Comparison of ENCODE assay signal across 13 cellular contexts in genomic region chr11:73795925-73796632, GRCh38. TPM values are rescaled to one million over a fixed set of nuclear protein-coding genes. Genes with fewer than 3 reads are reported as not detected.
A peak's percentile ranks its signal among the peaks of the same experiment; 100 is the strongest.
DNase-seq lines count a peak whose midpoint lies in the region; ATAC-seq and TF ChIP-seq lines count a peak whose summit lies in the region.
"Had no signal": no experiment of that assay in that cellular context is flagged by ENCODE, and none has a peak within 500 bp of the region (broad histone marks: within the 10 kb centered on the region; RNA-seq: fewer than 3 reads in every experiment).

No MANE protein-coding gene starts in this region.

- H4K20me1 ChIP-seq in IMR-90 (ENCODE audit: insufficient read depth, low read length) = no peaks in the 10 kb centered on the region

- no TSS peak for BruUV-seq in A673 (replicated peaks; lab: Mats Ljungman, UMichigan)
- no TSS peak for BruUV-seq in IMR-90 (replicated peaks; lab: Mats Ljungman, UMichigan)

- POLR2A ChIA-PET in A673 (lab: Charles Lee; ENCODE audit: low non-redundant PET) = no interaction called here
- POLR2A ChIA-PET in IMR-90 (lab: Charles Lee; ENCODE audit: unreplicated experiment) = interaction anchor here (0.8 kb wide), 1 partner anchor 139 kb away, joined by 3 read pairs; no protein-coding TSS in a partner anchor

- no peaks in the 10 kb centered on the region for H3K36me3 ChIP-seq in A673 (ENCODE audit: insufficient read depth, low read length, poor library complexity, severe bottlenecking)
- H3K36me3 ChIP-seq in IMR-90 (ENCODE audit: control insufficient read depth, insufficient read depth, low read length) = peaks cover 2% of the 10 kb centered on the region; the same call in 1 of the 2 replicates

- dilution Hi-C loops in IMR-90 (cut with HindIII; ENCODE audit: low sequenced_read_pairs, unreplicated experiment) = no loop called here

- no peak overlapping the region for H4K8ac ChIP-seq in IMR-90 (ENCODE audit: low read depth in 2 of 2, low read length in 2 of 2)

- no peak overlapping the region for H4K5ac ChIP-seq in IMR-90 (ENCODE audit: low read depth, low read length)

- H2BK5ac ChIP-seq in IMR-90 (ENCODE audit: low read depth, low read length, poor library complexity, severe bottlenecking) = no peak overlapping the region

- H3K79me1 ChIP-seq in IMR-90 (ENCODE audit: low read depth in 1 of 2, low read length in 2 of 2) = peaks cover 3 to 27% of the 10 kb centered on the region in 2 experiments; a peak in 2 of 4 replicates

- H4K91ac ChIP-seq in IMR-90 (ENCODE audit: insufficient read depth, low read depth, low read length) = no peak overlapping the region

- H3K18ac ChIP-seq in IMR-90 (ENCODE audit: low read depth, low read length) = no peak overlapping the region

- CTCF ChIA-PET in A673 (lab: Charles Lee) = no interaction called here
- CTCF ChIA-PET in IMR-90 (lab: Yijun Ruan, JAX) = no interaction called here

- no peak for TF ChIP-seq RAD21 in IMR-90 (IDR thresholded peaks at IDR 0.05; ENCODE audit: low read length)

- DNase-seq in A673 (ENCODE audit: low spot score) (peak; percentile 25), IMR-90 (no peak), ecto neural progenitor cell (ENCODE audit: low spot score) (peak; percentile 57), medulla oblongata (ENCODE audit: extremely low spot score) (peak; percentile 84), COR-L47 (lab: John Stamatoyannopoulos, UW) (no peak), NCI-H1105 (lab: John Stamatoyannopoulos, UW) (no peak), activated gamma-delta T cell (lab: John Stamatoyannopoulos, UW) (no peak)
- DNase-seq: activated CD4-positive, alpha-beta T cell treated with anti-CD3 and anti-CD28 coated beads, Interleukin-2, amount 10 ng/mL, durations not matched to agents 24 days and 14 days; DMS79; NCI-H345; stimulated activated CD4-positive, alpha-beta T cell treated with anti-CD3 and anti-CD28 coated beads, Interleukin-1b, Interleukin-23, amount 100 ng/mL, for 48 hours had no signal

- H3K27ac ChIP-seq in A673 (ENCODE audit: low read depth, low read length, poor library complexity, severe bottlenecking) (no peak overlapping the region), IMR-90 (ENCODE audit: insufficient read depth, low read length) (no peak overlapping the region)

- TF ChIP-seq POLR2A in IMR-90 (IDR thresholded peaks at IDR 0.05; ENCODE audit: low read depth, low read length) = no peak

- in situ Hi-C loops in IMR-90 (cut with MboI; ENCODE audit: low sequenced_read_pairs) = no loop called here

- intact Hi-C loops in A673 (cut with micrococcal nuclease; ENCODE audit: unreplicated experiment) = no loop called here
- intact Hi-C loops in IMR-90 (cut with micrococcal nuclease) = no loop called here

- no peak overlapping the region for H2AFZ ChIP-seq in IMR-90 (replicated peaks; ENCODE audit: low read length, poor library complexity)

- H3K27me3 ChIP-seq in A673 (replicated peaks; ENCODE audit: insufficient read depth, low read depth, low read length, poor library complexity) (no peaks in the 10 kb centered on the region), IMR-90 (ENCODE audit: control insufficient read depth, insufficient read depth, low read length) (no peaks in the 10 kb centered on the region)

- H3K23ac ChIP-seq in IMR-90 (ENCODE audit: low read depth, low read length) = no peak overlapping the region

- H3K56ac ChIP-seq in IMR-90 (ENCODE audit: extremely low read depth, insufficient read depth, low read length) = no peak overlapping the region

- H3K9ac ChIP-seq in IMR-90 (ENCODE audit: low read depth, low read length) = no peak overlapping the region

- no peak for TF ChIP-seq CTCF in A673 (conservative IDR thresholded peaks at IDR 0.05; ENCODE audit: low read depth, low read length)
- TF ChIP-seq CTCF in IMR-90 (conservative IDR thresholded peaks at IDR 0.05; ENCODE audit: low read depth, low read length) = no peak

- peak overlapping the region; percentile 24 for H2AK9ac ChIP-seq in IMR-90 (replicated peaks; ENCODE audit: low read depth, low read length, poor library complexity)

- H2BK120ac ChIP-seq in IMR-90 (ENCODE audit: low read depth, low read length) = no peak overlapping the region

- no peak overlapping the region for H3K4me2 ChIP-seq in IMR-90 (ENCODE audit: low read depth, low read length)

- H2AK5ac ChIP-seq in IMR-90 (ENCODE audit: low read depth, low read length) = no peak overlapping the region

- no peaks in the 10 kb centered on the region for H3K4me1 ChIP-seq in A673 (ENCODE audit: insufficient read depth, low read length, poor library complexity, severe bottlenecking)
- H3K4me1 ChIP-seq in IMR-90 (ENCODE audit: control insufficient read depth, insufficient read depth, low read length) = no peaks in the 10 kb centered on the region

- H3K4ac ChIP-seq in IMR-90 (ENCODE audit: low read depth, low read length) = no peak overlapping the region

- 85% methylated on average over 10 of the region's 19 CpGs; no CpG with 5 or more reads in 1 of the 2 experiments for WGBS in IMR-90 (ENCODE audit: extremely low coverage in 2 of 2, insufficient read length in 1 of 2), 2 experiments

- no peak overlapping the region for H3K14ac ChIP-seq in IMR-90 (replicated peaks; ENCODE audit: low read depth, low read length)

- H3K4me3 ChIP-seq in A673 (ENCODE audit: low read depth, low read length, poor library complexity, severe bottlenecking) (no peak overlapping the region), IMR-90 (ENCODE audit: insufficient read depth, low read depth, low read length) (no peak overlapping the region)
- H3K4me3 ChIP-seq: GM12878 had no signal

- no peak overlapping the region for H2BK15ac ChIP-seq in IMR-90 (ENCODE audit: low read depth, low read length)

- H3K9me3 ChIP-seq in A673 (ENCODE audit: low read depth, low read length, poor library complexity, severe bottlenecking) (no peaks in the 10 kb centered on the region), IMR-90 (ENCODE audit: control insufficient read depth, insufficient read depth, low read length) (no peaks in the 10 kb centered on the region)

- no peak for ATAC-seq in IMR-90 (ENCODE audit: low read depth)
- ATAC-seq in GM21619 (IDR thresholded peaks at IDR 0.05; ENCODE audit: unreplicated experiment) = no peak
- ATAC-seq: GM12878 had no signal

- no peak overlapping the region for H2BK20ac ChIP-seq in IMR-90 (ENCODE audit: low read depth, low read length)

- no peaks in the 10 kb centered on the region for H3K9me1 ChIP-seq in IMR-90 (ENCODE audit: insufficient read depth, low read length)

TF ChIP-seq in IMR-90, 13 proteins besides CTCF, POLR2A, EP300 and RAD21:
- TF ChIP-seq MAZ (IDR thresholded peaks at IDR 0.05; ENCODE audit: borderline replicate concordance, low read depth, low read length) (no peak), MXI1 (IDR thresholded peaks at IDR 0.05; ENCODE audit: borderline replicate concordance, low read depth, low read length) (no peak), CEBPB (IDR thresholded peaks at IDR 0.05; ENCODE audit: low read depth, low read length) (no peak), NFE2L2 (IDR thresholded peaks at IDR 0.05; ENCODE audit: low read depth, low read length) (no peak), BHLHE40 (IDR thresholded peaks at IDR 0.05; ENCODE audit: low read depth, low read length) (no peak), CHD1 (IDR thresholded peaks at IDR 0.05; ENCODE audit: low read depth, low read length) (no peak), ELK1 (IDR thresholded peaks at IDR 0.05; ENCODE audit: borderline replicate concordance, low read depth, low read length) (no peak), RFX5 (IDR thresholded peaks at IDR 0.05; ENCODE audit: low read depth, low read length) (no peak), MAFK (IDR thresholded peaks at IDR 0.05; ENCODE audit: low read depth, low read length) (no peak)

RNA-seq across cellular contexts. Expression of gene MRPL48, which starts 8.4 kb away (rescaled TPM):
- 87.4 and 92.6 TPM in 2 replicates for total RNA-seq in A673 (2021)
- 24.0 and 30.3 TPM in 2 replicates for total RNA-seq in IMR-90 (2012; rRNA removed)
- 29.4 and 30.6 TPM in 2 replicates for polyA plus RNA-seq in IMR-90 (2012; rRNA removed)
- 7.8 and 19.4 TPM in 2 replicates for polyA plus RNA-seq in IMR-90 (2012; cell fraction: cytosol; rRNA removed)
- polyA plus RNA-seq in IMR-90 (2012; cell fraction: nucleus; rRNA removed; ENCODE audit: low replicate concordance) = 2.7 and 12.3 TPM in 2 replicates

RNA-seq across cellular contexts. Expression of gene RAB6A, which starts 35.2 kb away (rescaled TPM):
- 104 and 105 TPM in 2 replicates for total RNA-seq in A673 (2021)
- 81.0 and 120 TPM in 2 replicates for total RNA-seq in IMR-90 (2012; rRNA removed)
- polyA plus RNA-seq in IMR-90 (2012; rRNA removed) = 57.9 and 65.5 TPM in 2 replicates
- 71.4 and 74.7 TPM in 2 replicates for polyA plus RNA-seq in IMR-90 (2012; cell fraction: cytosol; rRNA removed)
- polyA plus RNA-seq in IMR-90 (2012; cell fraction: nucleus; rRNA removed; ENCODE audit: low replicate concordance) = 35.9 and 46.7 TPM in 2 replicates

Comparison
In these comparisons a context has a peak if more than half of its experiments do, and no peak if none do; other contexts are left out.
1. DNase-seq: peak in A673 (single experiment), ecto neural progenitor cell (single experiment) and medulla oblongata (single experiment); none in IMR-90 (single experiment), COR-L47 (single experiment), NCI-H1105 (single experiment) and activated gamma-delta T cell (single experiment).